Comparison of ENCODE assay signal across 14 cellular contexts in the genomic region with DNA sequence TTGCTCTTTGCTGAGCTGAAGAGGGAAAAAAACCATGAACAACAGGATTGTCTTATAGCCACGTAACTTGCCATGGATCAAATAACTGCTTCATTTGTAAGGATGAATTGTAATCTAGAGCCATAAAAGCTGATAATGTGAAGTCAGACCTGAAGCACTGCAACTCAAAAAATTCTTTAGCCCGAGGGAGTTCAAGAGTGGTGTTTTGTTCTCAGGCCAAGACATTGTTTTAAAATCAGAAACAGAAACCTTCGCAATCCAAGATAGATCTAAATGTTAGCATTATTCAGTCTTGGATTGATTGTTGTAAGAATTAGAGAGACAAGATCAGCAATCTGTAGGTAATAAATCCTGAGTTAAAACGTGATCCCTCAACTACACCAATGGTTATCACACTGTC. TPM values are rescaled to one million over a fixed set of nuclear protein-coding genes. Genes with fewer than 3 reads are reported as not detected.
DNase-seq lines count a peak whose midpoint lies in the region; ATAC-seq and TF ChIP-seq lines count a peak whose summit lies in the region.
"Had no signal": no experiment of that assay in that cellular context is flagged by ENCODE, and none has a peak within 500 bp of the region (broad histone marks: within the 10 kb centered on the region; RNA-seq: fewer than 3 reads in every experiment).

A gene (minus strand): TSS at position 24 of the 400 bp plus-strand sequence. CDS start 170 bp downstream, outside the sequence.

- no peaks in the 10 kb centered on the region for H3K36me3 ChIP-seq in parathyroid adenoma (ENCODE audit: control insufficient read depth, insufficient read depth, low read length)
- H3K36me3 ChIP-seq in esophagus squamous epithelium, result no peaks in the 10 kb centered on the region
- H3K36me3 ChIP-seq: BE2C had no signal

- H3K4me1 Mint-ChIP-seq in HFFc6 (ENCODE audit: low read depth), result peaks cover 42% of the 10 kb centered on the region
- H3K4me1 Mint-ChIP-seq: CD4-positive, alpha-beta memory T cell had no signal

- H3K9me3 ChIP-seq in parathyroid adenoma (ENCODE audit: control insufficient read depth, low read length), result no peaks in the 10 kb centered on the region
- H3K9me3 ChIP-seq in esophagus squamous epithelium, result no peaks in the 10 kb centered on the region
- H3K9me3 ChIP-seq: BE2C had no signal

- H3K4me1 ChIP-seq in foreskin keratinocyte, result peaks cover 39% of the 10 kb centered on the region
- H3K4me1 ChIP-seq in parathyroid adenoma, result peaks cover 23% of the 10 kb centered on the region
- no peaks in the 10 kb centered on the region for H3K4me1 ChIP-seq in esophagus squamous epithelium
- H3K4me1 ChIP-seq: BE2C had no signal

- H3K4me2 ChIP-seq in parathyroid adenoma (ENCODE audit: low read length), result peak within 1 kb of the TSS; percentile 37

- in situ Hi-C loops in SK-MEL-5 (cut with HindIII; ENCODE audit: low pct_unique_long_range_greater_than_20kb, low sequenced_read_pairs), result no loop called here

- peak within 1 kb of the TSS; percentile 80 for H3K4me3 Mint-ChIP-seq in HFFc6
- H3K4me3 Mint-ChIP-seq: CD4-positive, alpha-beta memory T cell had no signal

- no peak for TF ChIP-seq CTCF in HFFc6 (IDR thresholded peaks at IDR 0.05)
- TF ChIP-seq CTCF in foreskin keratinocyte (conservative IDR thresholded peaks at IDR 0.05), result no peak
- TF ChIP-seq CTCF in parathyroid adenoma (IDR thresholded peaks at IDR 0.05), result no peak
- TF ChIP-seq CTCF in esophagus squamous epithelium (IDR thresholded peaks at IDR 0.05), result no peak

- DNase-seq in HFFc6, result no peak
- peak; percentile 45 for DNase-seq in SK-MEL-5 (ENCODE audit: low read depth, low spot score)
- peak in 1 of 2 donors; percentile 39 for DNase-seq in foreskin keratinocyte
- DNase-seq in esophagus squamous epithelium (lab: John Stamatoyannopoulos, UW), result no peak
- DNase-seq in COR-L47 (lab: John Stamatoyannopoulos, UW), result no peak
- no peak for DNase-seq in HPDE6-E6E7 (ENCODE audit: extremely low spot score)
- DNase-seq: BE2C; CD4-positive, alpha-beta memory T cell; MV-4-11; NCI-H1417 treated with DMSO at 0.1 percent for 48 hours; NCI-H2029; NCI-H510A treated with DMSO at 0.1 percent for 48 hours had no signal

- peak within 1 kb of the TSS; percentile 75 for H3K27ac Mint-ChIP-seq in HFFc6

- no peak within 1 kb of the TSS for H3K9ac ChIP-seq in parathyroid adenoma

- H3K9me3 Mint-ChIP-seq in HFFc6, result no peaks in the 10 kb centered on the region
- H3K9me3 Mint-ChIP-seq: CD4-positive, alpha-beta memory T cell had no signal

- H3K4me3 ChIP-seq in parathyroid adenoma (ENCODE audit: low read depth, low read length) (peak within 1 kb of the TSS; percentile 34), esophagus squamous epithelium (no peak within 1 kb of the TSS)

- no peak for ATAC-seq in foreskin keratinocyte

- H2AFZ ChIP-seq in parathyroid adenoma, result peak within 1 kb of the TSS; percentile 79

- H3K27me3 ChIP-seq in foreskin keratinocyte, result no peaks in the 10 kb centered on the region
- H3K27me3 ChIP-seq in parathyroid adenoma (ENCODE audit: control insufficient read depth, insufficient read depth, low read length), result no peaks in the 10 kb centered on the region
- peaks cover 0 to 9% (median 0%) of the 10 kb centered on the region in 4 donors for H3K27me3 ChIP-seq in esophagus squamous epithelium

- H3K27ac ChIP-seq in foreskin keratinocyte, result peak within 1 kb of the TSS; percentile 6
- H3K27ac ChIP-seq in parathyroid adenoma, result peak within 1 kb of the TSS; percentile 85
- no peak within 1 kb of the TSS for H3K27ac ChIP-seq in esophagus squamous epithelium

- no peaks in the 10 kb centered on the region for H3K36me3 Mint-ChIP-seq in HFFc6 (ENCODE audit: low read depth)
- H3K36me3 Mint-ChIP-seq: CD4-positive, alpha-beta memory T cell had no signal

- no peak for TF ChIP-seq POLR2A in esophagus squamous epithelium (IDR thresholded peaks at IDR 0.05)

- 26 to 29% methylated on average over 4 of the region's 4 CpGs for WGBS in esophagus squamous epithelium, 2 donors

- no peaks in the 10 kb centered on the region for H3K79me2 ChIP-seq in parathyroid adenoma

- H3K27me3 Mint-ChIP-seq in HFFc6 (ENCODE audit: insufficient read depth), result no peaks in the 10 kb centered on the region

- intact Hi-C loops in esophagus squamous epithelium (cut with DNase I), result no loop called here

RNA-seq across cellular contexts. Expression of the gene that starts here (rescaled TPM):
- under 1 TPM; 0.15 to 0.45 (median 0.32) TPM for total RNA-seq in HFFc6 (2021; fragmentation: NEBNext Ultra II Directional; extraction: Animal tissue kit (Norgen Biotek cat#: 25700))
- 0.21 TPM in 1 of 2 replicates, not detected in the other for total RNA-seq in SK-MEL-5 (2014; rRNA removed; shearing (Covaris generic))
- 0.13 TPM in 1 of 2 replicates, not detected in the other for polyA plus RNA-seq in SK-MEL-5 (2015; cell fraction: cytosol; rRNA removed)
- polyA plus RNA-seq in SK-MEL-5 (2015; cell fraction: nucleus; rRNA removed), result not detected in 2 replicates
- total RNA-seq in foreskin keratinocyte (0.07 and 0.20 TPM in 2 replicates), esophagus squamous epithelium (not detected)
- 0.12 and 0.13 TPM in 2 replicates for polyA plus RNA-seq in foreskin keratinocyte
- total RNA-seq: CD4-positive, alpha-beta memory T cell; RPMI7951 had no signal
- polyA plus RNA-seq: CD4-positive, alpha-beta memory T cell had no signal

Comparison
In these comparisons a context has a peak if more than half of its experiments do, and no peak if none do; other contexts are left out.
1. Peak in DNase-seq in SK-MEL-5; RNA of the gene not detected or under 1 TPM.
2. H3K27ac ChIP-seq: peak in foreskin keratinocyte (single experiment) and parathyroid adenoma (single experiment); none in esophagus squamous epithelium (0 of 4).